ENCODE assay signal across 9 cellular contexts in genomic region chr5:136080483-136081180, GRCh38. TPM values are rescaled to one million over a fixed set of nuclear protein-coding genes. Genes with fewer than 3 reads are reported as not detected.
DNase-seq lines count a peak whose midpoint lies in the region; ATAC-seq and TF ChIP-seq lines count a peak whose summit lies in the region.
"Had no signal": no experiment of that assay in that cellular context is flagged by ENCODE, and none has a peak within 500 bp of the region (broad histone marks: within the 10 kb centered on the region; RNA-seq: fewer than 3 reads in every experiment).

No MANE protein-coding gene starts in this region.

- H3K9ac ChIP-seq in HUES64 (ENCODE audit: low read depth, low read length) (peak overlapping the region; percentile 66), mucosa of stomach (ENCODE audit: low read length) (peak overlapping the region; percentile 60)

- peaks cover 15% of the 10 kb centered on the region for H3K36me3 Mint-ChIP-seq in Calu3 (ENCODE audit: insufficient read depth, unreplicated experiment)
- no peaks in the 10 kb centered on the region for H3K36me3 Mint-ChIP-seq in activated CD8-positive, alpha-beta T cell treated with anti-CD3 and anti-CD28 coated beads, Interleukin-2, amount 10 ng/mL, durations not matched to agents 7 days and 5 days (ENCODE audit: low read depth)
- H3K36me3 Mint-ChIP-seq in stimulated activated effector memory CD8-positive, alpha-beta T cell treated with anti-CD3 and anti-CD28 coated beads, Interleukin-12 subunit alpha, Interleukin-12 subunit beta, amount 100 ng/mL, for 72 hours, result peaks cover 9% of the 10 kb centered on the region

- ATAC-seq in GM21528 (IDR thresholded peaks at IDR 0.05; ENCODE audit: low FRiP score, unreplicated experiment), result peak; percentile 93
- peak; percentile 97 for ATAC-seq in activated CD8-positive, alpha-beta T cell treated with anti-CD3 and anti-CD28 coated beads, Interleukin-2, amount 10 ng/mL, durations not matched to agents 7 days and 5 days
- ATAC-seq in stimulated activated effector memory CD8-positive, alpha-beta T cell treated with anti-CD3 and anti-CD28 coated beads, Interleukin-12 subunit alpha, Interleukin-12 subunit beta, amount 100 ng/mL, for 72 hours, result peak; percentile 96
- ATAC-seq: Panc1 had no signal

- H3K9me3 Mint-ChIP-seq in Calu3 (ENCODE audit: low read depth, unreplicated experiment), result no peaks in the 10 kb centered on the region
- H3K9me3 Mint-ChIP-seq in activated CD8-positive, alpha-beta T cell treated with anti-CD3 and anti-CD28 coated beads, Interleukin-2, amount 10 ng/mL, durations not matched to agents 7 days and 5 days (ENCODE audit: insufficient read depth), result no peaks in the 10 kb centered on the region
- no peaks in the 10 kb centered on the region for H3K9me3 Mint-ChIP-seq in stimulated activated effector memory CD8-positive, alpha-beta T cell treated with anti-CD3 and anti-CD28 coated beads, Interleukin-12 subunit alpha, Interleukin-12 subunit beta, amount 100 ng/mL, for 72 hours

- TSS peak; percentile 94 for BruUV-seq in Calu3 (replicated peaks; lab: Mats Ljungman, UMichigan)

- H3K9me3 ChIP-seq in HUES64 (ENCODE audit: insufficient read depth, low read depth, low read length), result no peaks in the 10 kb centered on the region
- H3K9me3 ChIP-seq in mucosa of stomach (ENCODE audit: control insufficient read depth, low read length), result no peaks in the 10 kb centered on the region

- H3K36me3 ChIP-seq in HUES64 (ENCODE audit: insufficient read depth, low read length), result no peaks in the 10 kb centered on the region
- no peaks in the 10 kb centered on the region for H3K36me3 ChIP-seq in mucosa of stomach (ENCODE audit: control insufficient read depth, insufficient read depth, low read length)

- peak overlapping the region; percentile 21; the same call in 1 of the 2 replicates for H3K27ac ChIP-seq in HUES64 (ENCODE audit: low read depth, low read length)

- intact Hi-C loops in Calu3 (cut with micrococcal nuclease; ENCODE audit: unreplicated experiment), result loop anchor here (5.0 kb wide), 1 partner anchor 42 kb away; no protein-coding TSS in a partner anchor

- no peak for TF ChIP-seq CTCF in Calu3 (IDR thresholded peaks at IDR 0.05; ENCODE audit: unreplicated experiment)
- no peak for TF ChIP-seq CTCF in epithelial cell of proximal tubule (conservative IDR thresholded peaks at IDR 0.05; ENCODE audit: low read depth, low read length)

- POLR2A ChIA-PET in activated CD8-positive, alpha-beta T cell treated with anti-CD3 and anti-CD28 coated beads, Interleukin-2, amount 10 ng/mL, durations not matched to agents 7 days and 5 days (lab: Charles Lee), result no interaction called here

- H3K4me3 Mint-ChIP-seq in Calu3 (ENCODE audit: low read depth, unreplicated experiment), result peak overlapping the region; percentile 71
- peak overlapping the region; percentile 49 for H3K4me3 Mint-ChIP-seq in activated CD8-positive, alpha-beta T cell treated with anti-CD3 and anti-CD28 coated beads, Interleukin-2, amount 10 ng/mL, durations not matched to agents 7 days and 5 days
- peak overlapping the region; percentile 65 for H3K4me3 Mint-ChIP-seq in stimulated activated effector memory CD8-positive, alpha-beta T cell treated with anti-CD3 and anti-CD28 coated beads, Interleukin-12 subunit alpha, Interleukin-12 subunit beta, amount 100 ng/mL, for 72 hours

- no peaks in the 10 kb centered on the region for H3K4me1 Mint-ChIP-seq in Calu3 (ENCODE audit: low read depth, unreplicated experiment)
- H3K4me1 Mint-ChIP-seq in activated CD8-positive, alpha-beta T cell treated with anti-CD3 and anti-CD28 coated beads, Interleukin-2, amount 10 ng/mL, durations not matched to agents 7 days and 5 days (ENCODE audit: low read depth), result peaks cover 5% of the 10 kb centered on the region
- H3K4me1 Mint-ChIP-seq in stimulated activated effector memory CD8-positive, alpha-beta T cell treated with anti-CD3 and anti-CD28 coated beads, Interleukin-12 subunit alpha, Interleukin-12 subunit beta, amount 100 ng/mL, for 72 hours, result peaks cover 13% of the 10 kb centered on the region

- no peaks in the 10 kb centered on the region for H3K4me1 ChIP-seq in HUES64 (ENCODE audit: insufficient read depth, low read length)
- no peaks in the 10 kb centered on the region for H3K4me1 ChIP-seq in mucosa of stomach (ENCODE audit: control insufficient read depth, insufficient read depth, low read length)

- CTCF ChIA-PET in Calu3 (lab: Charles Lee), result interaction anchor here (0.8 to 3.1 kb wide), 9 partner anchors 13 to 135 kb away, joined by 3 to 8 read pairs (median 4); no protein-coding TSS in a partner anchor
- CTCF ChIA-PET in activated CD8-positive, alpha-beta T cell treated with anti-CD3 and anti-CD28 coated beads, Interleukin-2, amount 10 ng/mL, durations not matched to agents 7 days and 5 days (lab: Charles Lee), result interaction anchor here (1.3 kb wide), 1 partner anchor 135 kb away, joined by 3 read pairs; no protein-coding TSS in a partner anchor

- H3K4me3 ChIP-seq in HUES64 (ENCODE audit: low read length) (peak overlapping the region; percentile 61), epithelial cell of proximal tubule (ENCODE audit: low read depth, low read length) (peak overlapping the region; percentile 74), mucosa of stomach (ENCODE audit: low read length) (no peak overlapping the region)

- peak overlapping the region; percentile 99 for H3K27ac Mint-ChIP-seq in Calu3 (ENCODE audit: unreplicated experiment)
- H3K27ac Mint-ChIP-seq in activated CD8-positive, alpha-beta T cell treated with anti-CD3 and anti-CD28 coated beads, Interleukin-2, amount 10 ng/mL, durations not matched to agents 7 days and 5 days, result peak overlapping the region; percentile 66
- H3K27ac Mint-ChIP-seq in stimulated activated effector memory CD8-positive, alpha-beta T cell treated with anti-CD3 and anti-CD28 coated beads, Interleukin-12 subunit alpha, Interleukin-12 subunit beta, amount 100 ng/mL, for 72 hours, result peak overlapping the region; percentile 97

- peaks cover 7% of the 10 kb centered on the region; the same call in 1 of the 2 replicates for H3K27me3 ChIP-seq in HUES64 (ENCODE audit: insufficient read depth, low read length)
- no peaks in the 10 kb centered on the region for H3K27me3 ChIP-seq in mucosa of stomach (ENCODE audit: control insufficient read depth, insufficient read depth, low read length)

- 59% methylated on average over 34 of the region's 34 CpGs for WGBS in HUES64

- no peaks in the 10 kb centered on the region for H3K27me3 Mint-ChIP-seq in Calu3 (ENCODE audit: unreplicated experiment)
- H3K27me3 Mint-ChIP-seq in activated CD8-positive, alpha-beta T cell treated with anti-CD3 and anti-CD28 coated beads, Interleukin-2, amount 10 ng/mL, durations not matched to agents 7 days and 5 days (ENCODE audit: low read depth), result peaks cover 29% of the 10 kb centered on the region

- DNase-seq in Calu3 (peak; percentile 95), epithelial cell of proximal tubule (ENCODE audit: low read depth) (peak; percentile 61), NCI-H1436 (lab: John Stamatoyannopoulos, UW) (no peak)
- peak; percentile 72 for DNase-seq in activated CD8-positive, alpha-beta T cell treated with anti-CD3 and anti-CD28 coated beads, Interleukin-2, amount 10 ng/mL, durations not matched to agents 7 days and 5 days
- peak; percentile 56 to 95 for DNase-seq in stimulated activated effector memory CD8-positive, alpha-beta T cell treated with anti-CD3 and anti-CD28 coated beads, Interleukin-12 subunit alpha, Interleukin-12 subunit beta, amount 100 ng/mL, for 72 hours (ENCODE audit: low spot score in 2 of 2)

RNA-seq across cellular contexts. Expression of gene TGFBI, which starts 51.8 kb away (rescaled TPM):
- 41.4 and 95.2 TPM in 2 replicates for total RNA-seq in Calu3 (2022)
- polyA plus RNA-seq in HUES64 (2013, experiment 1 of 2), result 16.3 TPM
- polyA plus RNA-seq in HUES64 (2013, experiment 2 of 2), result 24.5 TPM
- not detected for total RNA-seq in activated CD8-positive, alpha-beta T cell treated with anti-CD3 and anti-CD28 coated beads, Interleukin-2, amount 10 ng/mL, durations not matched to agents 7 days and 5 days
- total RNA-seq in epithelial cell of proximal tubule, result 336 and 371 TPM in 2 replicates

RNA-seq across cellular contexts. Expression of gene SMAD5, which starts 52.0 kb away (rescaled TPM):
- total RNA-seq in Calu3 (2022), result 93.1 and 94.2 TPM in 2 replicates
- polyA plus RNA-seq in HUES64 (2013, experiment 1 of 2), result 29.8 TPM
- 32.2 TPM for polyA plus RNA-seq in HUES64 (2013, experiment 2 of 2)
- 10 to 100 TPM; 19.0 to 19.5 TPM for total RNA-seq in activated CD8-positive, alpha-beta T cell treated with anti-CD3 and anti-CD28 coated beads, Interleukin-2, amount 10 ng/mL, durations not matched to agents 7 days and 5 days
- 32.9 and 34.1 TPM in 2 replicates for total RNA-seq in epithelial cell of proximal tubule

Comparison
In these comparisons a context has a peak if more than half of its experiments do, and no peak if none do; other contexts are left out.
1. RNA of gene TGFBI, which starts 51.8 kb away (total RNA-seq): 336 to 371 TPM in epithelial cell of proximal tubule and 41.4 to 95.2 TPM in Calu3; not detected in activated CD8-positive, alpha-beta T cell treated with anti-CD3 and anti-CD28 coated beads, Interleukin-2, amount 10 ng/mL, durations not matched to agents 7 days and 5 days; every median in the first group is over 10 times any median in the second.
2. Peak in every context shown above with its lines, with median percentiles within 50 percentile points of each other: H3K27ac Mint-ChIP-seq, H3K4me3 Mint-ChIP-seq and ATAC-seq.